In the genomic region with DNA sequence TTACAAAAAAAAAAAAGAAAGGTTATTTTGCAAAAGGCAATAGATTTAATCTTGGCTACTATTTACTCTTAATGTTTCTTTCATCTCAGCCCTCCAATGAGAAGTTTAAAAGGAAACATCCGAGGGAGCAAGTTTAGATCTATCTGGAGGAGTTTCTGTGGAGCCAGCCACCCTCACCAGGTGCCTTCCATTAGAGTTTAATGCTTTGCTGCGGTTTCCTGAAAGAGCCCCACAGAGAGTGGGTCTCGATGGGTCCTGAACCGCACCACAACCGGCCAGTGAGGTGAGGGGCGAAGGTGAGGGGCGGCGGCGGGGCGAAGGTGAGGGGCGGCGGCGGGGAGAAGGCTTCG, we compare ENCODE assay signal across 8 cellular contexts. TPM values are rescaled to one million over a fixed set of nuclear protein-coding genes. Genes with fewer than 3 reads are reported as not detected.
DNase-seq lines count a peak whose midpoint lies in the region; ATAC-seq and TF ChIP-seq lines count a peak whose summit lies in the region.

No MANE protein-coding gene starts in this region.

- H3K27ac Mint-ChIP-seq in activated naive CD8-positive, alpha-beta T cell treated with anti-CD3 and anti-CD28 coated beads, Interleukin-2, amount 50 U/mL, for 24 hours: peak overlapping the region; percentile 83

- H3K9me3 Mint-ChIP-seq in activated naive CD8-positive, alpha-beta T cell treated with anti-CD3 and anti-CD28 coated beads, Interleukin-2, amount 50 U/mL, for 24 hours: no peaks in the 10 kb centered on the region

- H3K4me3 ChIP-seq in iPS DF 6.9 (ENCODE audit: low read length): peak overlapping the region; percentile 73; the same call in 1 of the 2 replicates
- peak overlapping the region; percentile 53 to 94 (median 76) for H3K4me3 ChIP-seq in spleen

- no CpG with 5 or more reads among the region's 14 CpGs for WGBS in iPS DF 6.9 (ENCODE audit: insufficient coverage, insufficient read length)
- WGBS in spleen, 5 donors: 0 to 2% (median 1%) methylated on average over 7 to 14 of the region's 14 CpGs

- peak; percentile 54 for DNase-seq in NCI-H748 (lab: John Stamatoyannopoulos, UW; ENCODE audit: unreplicated experiment)
- no peak for DNase-seq in NCI-H748 treated with DMSO at 0.1 percent for 48 hours (lab: John Stamatoyannopoulos, UW)
- DNase-seq in activated naive CD8-positive, alpha-beta T cell treated with anti-CD3 and anti-CD28 coated beads, Interleukin-2, amount 50 U/mL, for 24 hours: no peak
- no peak for DNase-seq in iPS DF 6.9 (ENCODE audit: low read depth, low spot score)
- DNase-seq in spleen: no peak
- DNase-seq in stimulated activated CD4-positive, alpha-beta T cell treated with anti-CD3 and anti-CD28 coated beads, Interleukin-2, amount 100 ng/mL, for 24 hours: no peak
- DNase-seq in NOMO-1 treated with DMSO at 0.1 percent for 48 hours (lab: John Stamatoyannopoulos, UW; ENCODE audit: unreplicated experiment): no peak

- H3K27me3 Mint-ChIP-seq in activated naive CD8-positive, alpha-beta T cell treated with anti-CD3 and anti-CD28 coated beads, Interleukin-2, amount 50 U/mL, for 24 hours: no peaks in the 10 kb centered on the region

- H3K4me1 ChIP-seq in iPS DF 6.9 (ENCODE audit: control insufficient read depth, insufficient read depth, low read length) (no peaks in the 10 kb centered on the region; the same call in 1 of the 2 replicates), spleen (peaks cover 6 to 19% (median 10%) of the 10 kb centered on the region in 6 donors)

- H3K4me3 Mint-ChIP-seq in activated naive CD8-positive, alpha-beta T cell treated with anti-CD3 and anti-CD28 coated beads, Interleukin-2, amount 50 U/mL, for 24 hours: peak overlapping the region; percentile 85

- ATAC-seq in HG03520 (IDR thresholded peaks at IDR 0.05; ENCODE audit: unreplicated experiment): peak; percentile 8
- ATAC-seq in activated naive CD8-positive, alpha-beta T cell treated with anti-CD3 and anti-CD28 coated beads, Interleukin-2, amount 50 U/mL, for 24 hours: no peak

- H3K27ac ChIP-seq in iPS DF 6.9 (ENCODE audit: low read length) (no peak overlapping the region), spleen (peak overlapping the region; percentile 57 to 91 (median 86))

- H3K27me3 ChIP-seq in iPS DF 6.9 (ENCODE audit: control insufficient read depth, insufficient read depth, low read length) (no peaks in the 10 kb centered on the region), spleen (replicated peaks in 1 of 7) (no peaks in the 10 kb centered on the region)

- TF ChIP-seq CTCF in spleen (IDR thresholded peaks at IDR 0.05 in 8 of 11, conservative IDR thresholded peaks at IDR 0.05 in 3 of 11): no peak

- peaks cover 13% of the 10 kb centered on the region for H3K4me1 Mint-ChIP-seq in activated naive CD8-positive, alpha-beta T cell treated with anti-CD3 and anti-CD28 coated beads, Interleukin-2, amount 50 U/mL, for 24 hours

- H3K36me3 ChIP-seq in iPS DF 6.9 (ENCODE audit: control insufficient read depth, insufficient read depth, low read length): no peaks in the 10 kb centered on the region
- H3K36me3 ChIP-seq in spleen: no peaks in the 10 kb centered on the region

- TF ChIP-seq POLR2A in spleen (IDR thresholded peaks at IDR 0.05): no peak

- intact Hi-C loops in spleen (cut with DNase I; ENCODE audit: low total_unique reads): no loop called here

- no peaks in the 10 kb centered on the region for H3K9me3 ChIP-seq in iPS DF 6.9 (ENCODE audit: control insufficient read depth, insufficient read depth, low read length)
- H3K9me3 ChIP-seq in spleen: peaks cover 0 to 10% (median 8%) of the 10 kb centered on the region in 8 donors

- H3K36me3 Mint-ChIP-seq in activated naive CD8-positive, alpha-beta T cell treated with anti-CD3 and anti-CD28 coated beads, Interleukin-2, amount 50 U/mL, for 24 hours (ENCODE audit: low read depth): no peaks in the 10 kb centered on the region

RNA-seq across cellular contexts. Expression of gene PRKN, which starts 0.6 kb away (rescaled TPM):
- total RNA-seq in spleen: 10 to 100 TPM in 4 of 7 donors, 1 to 10 TPM in 3; 5.6 to 14.1 (median 10.2) TPM
- under 1 TPM; 0.23 to 0.54 (median 0.28) TPM for polyA plus RNA-seq in spleen

RNA-seq across cellular contexts. Expression of gene PACRG, which starts 0.8 kb away (rescaled TPM):
- 1 to 10 TPM in 3 of 7 donors, not detected in 4; 1.0 to 2.0 (median 1.1) TPM for total RNA-seq in spleen
- polyA plus RNA-seq in spleen: under 1 TPM in 2 of 3 donors, not detected in 1; 0.32 to 0.42 TPM
